14 cellular contexts compared by ENCODE assay signal in the genomic region with DNA sequence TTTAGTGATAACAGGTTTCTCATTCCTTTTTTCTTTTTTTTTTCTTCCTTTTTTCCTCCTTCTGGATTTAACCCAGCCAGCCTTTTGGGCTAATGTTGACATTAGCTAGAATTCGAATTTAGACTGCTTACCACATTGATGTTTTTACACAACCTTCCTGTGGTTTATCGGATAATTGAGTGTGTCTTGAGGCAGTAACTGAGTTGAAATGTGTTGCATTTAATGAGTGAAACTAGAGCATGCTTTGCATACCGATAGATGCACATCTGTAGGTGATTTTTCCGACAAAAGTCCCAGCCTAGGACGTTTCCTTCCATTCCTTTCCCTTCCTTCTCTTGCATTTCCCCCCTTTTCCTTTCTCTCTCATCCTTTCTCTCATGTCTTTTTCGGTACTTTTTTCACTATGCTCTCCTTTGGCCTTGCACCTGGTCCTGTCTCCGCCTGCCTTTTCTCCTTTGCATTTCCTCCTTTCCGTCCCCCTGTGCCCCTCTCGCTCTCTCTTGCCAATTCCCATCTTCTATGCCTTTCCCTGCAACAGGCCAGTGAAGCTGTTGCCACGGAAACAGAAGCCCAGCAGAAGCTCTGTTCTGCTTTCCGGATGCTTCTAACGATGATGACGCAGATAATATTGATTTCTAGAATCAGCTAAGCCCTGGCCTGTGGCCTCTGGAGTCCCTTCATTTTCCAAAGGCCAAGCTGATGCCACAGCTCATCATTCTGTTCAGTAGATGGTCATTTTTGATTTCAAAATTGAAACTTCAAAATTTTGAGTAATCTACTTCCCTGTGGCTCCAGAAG. TPM values are rescaled to one million over a fixed set of nuclear protein-coding genes. Genes with fewer than 3 reads are reported as not detected.
DNase-seq lines count a peak whose midpoint lies in the region; ATAC-seq, FAIRE-seq and TF ChIP-seq lines count a peak whose summit lies in the region.
"Had no signal": no experiment of that assay in that cellular context is flagged by ENCODE, and none has a peak within 500 bp of the region (broad histone marks: within the 10 kb centered on the region; RNA-seq: fewer than 3 reads in every experiment).

No MANE protein-coding gene starts in this region.

- H3K4me3 ChIP-seq in A549, result no peak overlapping the region
- no peak overlapping the region for H3K4me3 ChIP-seq in astrocyte of the spinal cord (ENCODE audit: low read depth, low read length)
- no peak overlapping the region for H3K4me3 ChIP-seq in mucosa of rectum (ENCODE audit: low read length in 2 of 2)
- no peak overlapping the region for H3K4me3 ChIP-seq in spleen
- H3K4me3 ChIP-seq: heart left ventricle had no signal

- TF ChIP-seq POLR2A in A549 (IDR thresholded peaks at IDR 0.05; ENCODE audit: low read length) (no peak), spleen (IDR thresholded peaks at IDR 0.05) (no peak)

- no peak overlapping the region for H3K4me2 ChIP-seq in A549

- no peaks in the 10 kb centered on the region for H3K36me3 ChIP-seq in mucosa of rectum (ENCODE audit: control insufficient read depth in 2 of 2, insufficient read depth in 2 of 2, low read length in 2 of 2)
- peaks cover 0 to 20% (median 0%) of the 10 kb centered on the region in 6 donors for H3K36me3 ChIP-seq in spleen
- H3K36me3 ChIP-seq: heart left ventricle had no signal

- H3K9me3 ChIP-seq in A549 (no peaks in the 10 kb centered on the region), mucosa of rectum (ENCODE audit: control insufficient read depth in 2 of 2, low read length in 2 of 2) (no peaks in the 10 kb centered on the region), spleen (no peaks in the 10 kb centered on the region)
- H3K9me3 ChIP-seq: heart left ventricle had no signal

- no peak for TF ChIP-seq EP300 in A549 (IDR thresholded peaks at IDR 0.05)

- H3K9ac ChIP-seq in mucosa of rectum (ENCODE audit: low read depth in 1 of 2, low read length in 2 of 2), result no peak overlapping the region

- in situ Hi-C loops in astrocyte of the spinal cord (cut with HindIII; ENCODE audit: low sequenced_read_pairs), result no loop called here

- H3K27me3 ChIP-seq in mucosa of rectum (ENCODE audit: control insufficient read depth in 2 of 2, insufficient read depth in 2 of 2, low read length in 2 of 2) (no peaks in the 10 kb centered on the region), spleen (replicated peaks in 1 of 7) (no peaks in the 10 kb centered on the region)
- H3K27me3 ChIP-seq: heart left ventricle had no signal

- peak overlapping the region; percentile 34; a peak in 4 of 6 replicates for H3K27ac ChIP-seq in A549
- H3K27ac ChIP-seq in mucosa of rectum (ENCODE audit: low read depth in 2 of 2, low read length in 2 of 2), result peak overlapping the region; percentile 3 to 76
- H3K27ac ChIP-seq in spleen, result no peak overlapping the region
- H3K27ac ChIP-seq: heart left ventricle had no signal

- CTCF ChIA-PET in A549 (lab: Yijun Ruan, JAX), result interaction anchor here (0.6 to 7.5 kb wide), 10 partner anchors 8 to 1230 kb away, joined by 3 to 95 read pairs (median 4); no protein-coding TSS in a partner anchor

- FAIRE-seq in A549 (lab: Jason Lieb, UNC), result no peak
- FAIRE-seq: colon, keratinocyte had no signal

- ATAC-seq in A549 (no peak), sciatic nerve (no peak), HG02840 (IDR thresholded peaks at IDR 0.05; ENCODE audit: low FRiP score, unreplicated experiment) (no peak)
- ATAC-seq: activated T-cell treated with anti-CD3 and anti-CD28 coated beads, Interleukin-2, amount 50 U/mL, for 72 hours; CD8-positive, alpha-beta T cell had no signal

- 83% methylated on average over 13 of the region's 13 CpGs for WGBS in A549 (ENCODE audit: missing lambda C conversion rate)
- WGBS in spleen, 5 donors, result 54 to 87% (median 67%) methylated on average over 13 of the region's 13 CpGs

- DNase-seq in A549 (ENCODE audit: low read depth in 1 of 2, low spot score in 1 of 2) (no peak), MV-4-11 (lab: John Stamatoyannopoulos, UW) (peak; percentile 10), astrocyte of the spinal cord (ENCODE audit: low read depth, low spot score) (peak; percentile 31), sciatic nerve (ENCODE audit: low spot score) (no peak), spleen (no peak)
- no peak for DNase-seq in activated effector memory CD4-positive, alpha-beta T cell treated with anti-CD3 and anti-CD28 coated beads, Interleukin-2, amount 50 U/mL, for 16 hours
- DNase-seq: activated T-cell treated with anti-CD3 and anti-CD28 coated beads, Interleukin-2, amount 50 U/mL, for 72 hours; CD8-positive, alpha-beta T cell; heart left ventricle; NCI-H2081 had no signal

- TF ChIP-seq CTCF in A549 (IDR thresholded peaks at IDR 0.05), result no peak
- TF ChIP-seq CTCF in astrocyte of the spinal cord (IDR thresholded peaks at IDR 0.05; ENCODE audit: low read depth, low read length), result no peak
- no peak for TF ChIP-seq CTCF in spleen (IDR thresholded peaks at IDR 0.05 in 8 of 11, conservative IDR thresholded peaks at IDR 0.05 in 3 of 11)

- TF ChIP-seq RAD21 in A549 (conservative IDR thresholded peaks at IDR 0.05 in 1 of 2, IDR thresholded peaks at IDR 0.05 in 1 of 2), result no peak

- intact Hi-C loops in sciatic nerve (cut with DNase I), result loop anchor here (10.0 kb wide), 1 partner anchor 1236 kb away; no protein-coding TSS in a partner anchor
- intact Hi-C loops in spleen (cut with DNase I; ENCODE audit: low total_unique reads), result no loop called here

- H3K4me1 ChIP-seq in A549, result peaks cover 38% of the 10 kb centered on the region
- H3K4me1 ChIP-seq in mucosa of rectum (ENCODE audit: control insufficient read depth in 2 of 2, insufficient read depth in 2 of 2, low read length in 2 of 2), result peaks cover 27 to 44% of the 10 kb centered on the region in 2 donors
- H3K4me1 ChIP-seq in spleen, result peaks cover 0 to 52% (median 15%) of the 10 kb centered on the region in 6 donors

- POLR2A ChIA-PET in A549 (lab: Yijun Ruan, JAX), result no interaction called here

TF ChIP-seq in A549, 52 proteins besides CTCF, POLR2A, EP300 and RAD21:
- no peak for TF ChIP-seq HEYL (CRISPR knock-in tag; IDR thresholded peaks at IDR 0.05)
- TF ChIP-seq EHMT2 (IDR thresholded peaks at IDR 0.05; ENCODE audit: low read depth), result no peak
- no peak for TF ChIP-seq JUNB (IDR thresholded peaks at IDR 0.05)

RNA-seq across cellular contexts. Expression of gene WDR25, which starts 23.0 kb away (rescaled TPM):
- polyA plus RNA-seq in A549 (2011; rRNA removed) (7.8 and 8.9 TPM in 2 replicates), A549 (2017; fragmentation: RNase III; extraction: RNeasy Plus Mini Kit Qiagen cat#74134 plus additional on column Dnase treatment) (6.2 to 7.0 TPM (median 6.8 TPM) in 3 replicates), spleen (1 to 10 TPM; 4.8 to 6.9 (median 4.8) TPM)
- 8.0 and 9.7 TPM in 2 replicates for polyA plus RNA-seq in A549 (2012; cell fraction: cytosol; rRNA removed)
- polyA plus RNA-seq in A549 (2012; cell fraction: nucleus; rRNA removed), result 13.9 and 17.7 TPM in 2 replicates
- 10.3 and 11.0 TPM in 2 replicates for polyA minus RNA-seq in A549 (2011; rRNA and poly(A)+ RNA removed)
- total RNA-seq in sciatic nerve (8.3 TPM), spleen (10 to 100 TPM in 2 of 7 donors, 1 to 10 TPM in 5; 4.4 to 20.9 (median 9.9) TPM)

Comparison
In these comparisons a context has a peak if more than half of its experiments do, and no peak if none do; other contexts are left out.
1. DNase-seq: peak in MV-4-11 (single experiment) and astrocyte of the spinal cord (single experiment); none in A549 (0 of 2), sciatic nerve (single experiment), spleen (single experiment) and activated effector memory CD4-positive, alpha-beta T cell treated with anti-CD3 and anti-CD28 coated beads, Interleukin-2, amount 50 U/mL, for 16 hours (single experiment).
2. H3K27ac ChIP-seq: peak in A549 (2 of 2) and mucosa of rectum (2 of 2); none in spleen (0 of 8).